ENCODE assay signal across 9 cellular contexts in genomic region chr12:30866256-30866655, GRCh38.
"Had no signal": no experiment of that assay in that cellular context is flagged by ENCODE, and none has a peak within 500 bp of the region (broad histone marks: within the 10 kb centered on the region; RNA-seq: fewer than 3 reads in every experiment).

No MANE protein-coding gene starts in this region.

- H3K27ac Mint-ChIP-seq: GM23338, H9, HFFc6 had no signal

- H3K9me3 Mint-ChIP-seq: HFFc6 had no signal

- H3K4me2 ChIP-seq: GM23338 had no signal

- ATAC-seq: GM23338, HCT116 had no signal

- H3K27ac ChIP-seq: GM23248 had no signal

- H3K4me3 ChIP-seq: GM23248, GM23338, HAP-1 had no signal

- H3K36me3 ChIP-seq: HAP-1 had no signal

- H3K4me3 Mint-ChIP-seq: GM23338, H9, HFFc6 had no signal

- DNase-seq: GM23248, GOT3, H7, H9, HCEC 1CT, HFFc6 had no signal

- H3K4me1 ChIP-seq: HAP-1 had no signal

- H3K9ac ChIP-seq: GM23248 had no signal
